33 cellular contexts compared by ENCODE assay signal in genomic region chr2:38636069-38636468, GRCh38. TPM values are rescaled to one million over a fixed set of nuclear protein-coding genes. Genes with fewer than 3 reads are reported as not detected.
"Had no signal": no experiment of that assay in that cellular context is flagged by ENCODE, and none has a peak within 500 bp of the region (broad histone marks: within the 10 kb centered on the region; RNA-seq: fewer than 3 reads in every experiment).

No MANE protein-coding gene starts in this region.

- ATAC-seq: activated CD8-positive, alpha-beta T cell treated with anti-CD3 and anti-CD28 coated beads for 36 hours; PC-3 had no signal

- H3K27ac ChIP-seq: ascending aorta, cardiac muscle cell, Peyer's patch, SJSA1, WERI-Rb-1 had no signal

- H3K36me3 Mint-ChIP-seq: activated naive CD8-positive, alpha-beta T cell had no signal

- H3K4me1 ChIP-seq: Peyer's patch, SJSA1 had no signal

- H3K9me3 Mint-ChIP-seq: activated CD8-positive, alpha-beta T cell treated with anti-CD3 and anti-CD28 coated beads for 36 hours; activated T-helper 1 cell treated with anti-CD3 and anti-CD28 coated beads, Interleukin-12 subunit alpha, Interleukin-12 subunit beta, Interleukin-2, Interleukin-4 antibody, amounts not matched to agents 30 ng/mL and 10 ng/mL and 1 ng/mL, durations not matched to agents 14 hours and 24 hours and 36 hours; T-helper 1 cell treated with Interleukin-12 subunit alpha and Interleukin-12 subunit beta and Interleukin-4 antibody, amounts not matched to agents 30 μg/mL and 1 μg/mL, for 36 hours had no signal

- H3K27me3 Mint-ChIP-seq: activated CD8-positive, alpha-beta T cell treated with anti-CD3 and anti-CD28 coated beads for 36 hours; activated naive CD8-positive, alpha-beta T cell; central memory CD8-positive, alpha-beta T cell had no signal

- H3K4me3 ChIP-seq: ascending aorta, cardiac muscle cell, Peyer's patch, SJSA1 had no signal

- H3K9ac ChIP-seq: SK-N-SH had no signal

- H3K4me3 Mint-ChIP-seq: activated CD8-positive, alpha-beta T cell treated with anti-CD3 and anti-CD28 coated beads for 36 hours; activated naive CD4-positive, alpha-beta T cell treated with anti-CD3 and anti-CD28 coated beads, Interleukin-2, amount 10 ng/mL, durations not matched to agents 7 days and 5 days; activated naive CD8-positive, alpha-beta T cell; activated T-helper 1 cell treated with anti-CD3 and anti-CD28 coated beads, Interleukin-12 subunit alpha, Interleukin-12 subunit beta, Interleukin-2, Interleukin-4 antibody, amounts not matched to agents 30 ng/mL and 10 ng/mL and 1 ng/mL, durations not matched to agents 14 hours and 24 hours and 36 hours; central memory CD8-positive, alpha-beta T cell; T-helper 1 cell treated with Interleukin-12 subunit alpha and Interleukin-12 subunit beta and Interleukin-4 antibody, amounts not matched to agents 30 μg/mL and 1 μg/mL, for 36 hours had no signal

- H3K9me3 ChIP-seq: ascending aorta, Peyer's patch, SJSA1, SK-N-SH had no signal

- H3K4me2 ChIP-seq: SK-N-SH had no signal

- H3K27me3 ChIP-seq: ascending aorta, cardiac muscle cell, Peyer's patch had no signal

- DNase-seq: activated CD4-positive, alpha-beta T cell treated with anti-CD3 and anti-CD28 coated beads for 1 hour; activated CD4-positive, alpha-beta T cell treated with anti-CD3 and anti-CD28 coated beads for 48 hours; activated CD4-positive, CD25-positive, alpha-beta regulatory T cell; activated CD8-positive, alpha-beta T cell treated with anti-CD3 and anti-CD28 coated beads for 36 hours; activated effector memory CD4-positive, alpha-beta T cell treated with Interleukin-2 at 50 U/mL for 16 hours; activated naive CD4-positive, alpha-beta T cell treated with anti-CD3 and anti-CD28 coated beads, Interleukin-2, amount 10 ng/mL, durations not matched to agents 7 days and 5 days; activated T-cell treated with anti-CD3 and anti-CD28 coated beads, Interleukin-2, amount 50 U/mL, for 1 hour; amygdala; NCI-H1105; NCI-H1417 treated with DMSO at 0.1 percent for 48 hours; NCI-H1694; NCI-H1930; NCI-H2081 treated with DMSO at 0.1 percent for 48 hours; NCI-H226; NCI-H446 treated with DMSO at 0.1 percent for 48 hours; NCI-H524; NCI-H69; NCI-H82; PC-3; Peyer's patch; RPMI8226; SHP77 treated with DMSO at 0.1 percent for 48 hours; SK-N-SH; T1000; WERI-Rb-1 had no signal

- H3K36me3 ChIP-seq: ascending aorta, cardiac muscle cell, Peyer's patch, SJSA1, WERI-Rb-1 had no signal

- H3K27ac Mint-ChIP-seq: activated CD8-positive, alpha-beta T cell treated with anti-CD3 and anti-CD28 coated beads for 36 hours; activated naive CD4-positive, alpha-beta T cell treated with anti-CD3 and anti-CD28 coated beads, Interleukin-2, amount 10 ng/mL, durations not matched to agents 7 days and 5 days; activated T-helper 1 cell treated with anti-CD3 and anti-CD28 coated beads, Interleukin-12 subunit alpha, Interleukin-12 subunit beta, Interleukin-2, Interleukin-4 antibody, amounts not matched to agents 30 ng/mL and 10 ng/mL and 1 ng/mL, durations not matched to agents 14 hours and 24 hours and 36 hours; T-helper 1 cell treated with Interleukin-12 subunit alpha and Interleukin-12 subunit beta and Interleukin-4 antibody, amounts not matched to agents 30 μg/mL and 1 μg/mL, for 36 hours had no signal

RNA-seq across cellular contexts. Expression of gene GALM, which starts 29.8 kb away (rescaled TPM):
- total RNA-seq: MCF 10A had no signal
